Comparison of ENCODE assay signal across 8 cellular contexts in the genomic region with DNA sequence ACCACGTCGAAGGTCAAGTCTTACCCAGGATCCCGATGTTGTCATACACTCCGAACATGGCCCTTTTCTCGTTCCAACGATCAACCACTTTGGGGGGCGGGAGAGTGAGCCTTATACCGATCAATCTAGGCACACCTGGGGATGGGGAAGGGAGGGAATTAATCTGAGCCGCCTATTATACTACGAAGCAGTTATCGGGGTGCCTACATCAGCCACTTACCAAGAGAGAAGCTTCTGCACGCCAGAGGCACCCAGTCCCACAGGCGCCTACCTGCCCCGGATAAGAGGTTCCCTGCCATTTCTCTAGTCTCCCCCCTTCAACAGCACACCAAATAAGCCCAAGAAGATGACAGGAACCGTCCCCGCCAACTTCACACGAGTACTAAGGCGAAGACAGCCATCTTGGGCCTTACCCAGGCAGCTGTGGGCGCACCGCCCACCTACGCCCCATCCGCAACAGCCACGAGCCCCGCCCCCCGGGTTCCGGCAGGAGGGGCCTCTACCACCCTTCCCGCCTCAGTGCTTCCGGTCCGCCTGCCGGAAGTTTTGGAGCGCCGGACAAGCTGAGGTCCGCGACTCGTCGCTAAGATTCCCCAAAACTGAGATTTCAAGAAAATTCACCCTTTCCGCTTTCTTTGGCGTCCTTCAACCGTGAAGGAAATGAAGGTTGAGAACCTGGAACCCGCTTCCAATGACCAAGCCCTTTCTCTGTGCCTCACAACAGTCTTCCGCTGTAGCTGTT.
DNase-seq lines count a peak whose midpoint lies in the region; ATAC-seq and TF ChIP-seq lines count a peak whose summit lies in the region.

Gene MRPL51, minus strand, starts transcription at position 425 of the 742 bp plus-strand sequence. Its CDS starts 126 bp downstream, at position 299.

- DNase-seq in AG09319 (ENCODE audit: extremely low read depth, low read depth) (peak; percentile 83), NCI-H446 treated with DMSO at 0.1 percent for 48 hours (lab: John Stamatoyannopoulos, UW) (peak; percentile 94), iris pigment epithelial cell (ENCODE audit: low read depth) (peak; percentile 97)
- DNase-seq in central memory CD8-positive, alpha-beta T cell (ENCODE audit: low spot score in 2 of 2) = peak; percentile 89 to 95
- peak; percentile 95 to 98 for DNase-seq in stimulated activated CD4-positive, alpha-beta T cell treated with anti-CD3 and anti-CD28 coated beads, Interleukin-12 subunit alpha, Interleukin-12 subunit beta, amount 100 ng/mL, for 24 hours (ENCODE audit: low read depth in 2 of 2)

- peak within 1 kb of the TSS; percentile 86 for H3K4me3 Mint-ChIP-seq in central memory CD8-positive, alpha-beta T cell

- H3K27ac Mint-ChIP-seq in central memory CD8-positive, alpha-beta T cell (ENCODE audit: low read depth) = peak within 1 kb of the TSS; percentile 91

- H3K9me3 Mint-ChIP-seq in central memory CD8-positive, alpha-beta T cell = no peaks in the 10 kb centered on the region

- ATAC-seq in GM19035 (IDR thresholded peaks at IDR 0.05; ENCODE audit: unreplicated experiment) (peak; percentile 70), HG03342 (IDR thresholded peaks at IDR 0.05; ENCODE audit: unreplicated experiment) (peak; percentile 69)
- ATAC-seq in activated CD4-positive, CD25-positive, alpha-beta regulatory T cell treated with anti-CD3 and anti-CD28 coated beads, Interleukin-2, amount 50 U/mL, for 24 hours = peak; percentile 81 to 86
- ATAC-seq in central memory CD8-positive, alpha-beta T cell (replicated peaks; ENCODE audit: extremely low read depth, poor library complexity, severe bottlenecking) = peak; percentile 85

- TF ChIP-seq CTCF in AG09319 (IDR thresholded peaks at IDR 0.05; ENCODE audit: low read depth, low read length) = no peak

- no peaks in the 10 kb centered on the region for H3K27me3 Mint-ChIP-seq in central memory CD8-positive, alpha-beta T cell

- H3K4me1 Mint-ChIP-seq in central memory CD8-positive, alpha-beta T cell = peaks cover 40% of the 10 kb centered on the region

- H3K36me3 Mint-ChIP-seq in central memory CD8-positive, alpha-beta T cell (ENCODE audit: insufficient read depth) = peaks cover 30% of the 10 kb centered on the region

Comparison
In these comparisons a context has a peak if more than half of its experiments do, and no peak if none do; other contexts are left out.
1. Peak in every context shown above with its lines: DNase-seq and ATAC-seq.